Comparison of ENCODE assay signal across 8 cellular contexts in genomic region chr6:5866547-5867051, GRCh38.
DNase-seq lines count a peak whose midpoint lies in the region; ATAC-seq, FAIRE-seq and TF ChIP-seq lines count a peak whose summit lies in the region.

No MANE protein-coding gene starts in this region.

- H3K27me3 ChIP-seq in SJSA1 (replicated peaks) (no peaks in the 10 kb centered on the region), small intestine (ENCODE audit: control insufficient read depth in 2 of 2, insufficient read depth in 2 of 2, low read length in 2 of 2) (no peaks in the 10 kb centered on the region)

- CTCF ChIA-PET in A549 (lab: Yijun Ruan, JAX), result no interaction called here

- H3K4me2 ChIP-seq in A549, result peak overlapping the region; percentile 60

- no peaks in the 10 kb centered on the region for H3K36me3 ChIP-seq in SJSA1
- no peaks in the 10 kb centered on the region for H3K36me3 ChIP-seq in small intestine (ENCODE audit: control insufficient read depth in 2 of 2, insufficient read depth in 2 of 2, low read length in 2 of 2)

- no peaks in the 10 kb centered on the region for H3K36me3 Mint-ChIP-seq in HFFc6 (ENCODE audit: low read depth)

- TF ChIP-seq POLR2A in A549 (IDR thresholded peaks at IDR 0.05; ENCODE audit: low read length), result no peak

- no peak for TF ChIP-seq RAD21 in A549 (conservative IDR thresholded peaks at IDR 0.05 in 1 of 2, IDR thresholded peaks at IDR 0.05 in 1 of 2)

- DNase-seq in A549 (ENCODE audit: low read depth in 1 of 2, low spot score in 1 of 2) (peak in 1 of 2 experiments; percentile 22), HFFc6 (peak; percentile 21), SJSA1 (ENCODE audit: low read depth in 1 of 2, low spot score in 2 of 2) (peak; percentile 48 to 77), fibroblast of pulmonary artery (ENCODE audit: low read depth) (peak; percentile 4), small intestine (peak; percentile 71), HK-2 (ENCODE audit: unreplicated experiment) (no peak), RCC 7860 (ENCODE audit: low spot score) (no peak)

- no peaks in the 10 kb centered on the region for H3K9me3 ChIP-seq in A549
- no peaks in the 10 kb centered on the region for H3K9me3 ChIP-seq in SJSA1 (replicated peaks)
- H3K9me3 ChIP-seq in small intestine (ENCODE audit: control insufficient read depth, low read depth), result no peaks in the 10 kb centered on the region

- H3K4me3 ChIP-seq in A549, result peak overlapping the region; percentile 2; the same call in 2 of the 3 replicates
- H3K4me3 ChIP-seq in SJSA1, result peak overlapping the region; percentile 25
- no peak overlapping the region for H3K4me3 ChIP-seq in fibroblast of pulmonary artery (replicated peaks; ENCODE audit: low read depth, low read length)
- H3K4me3 ChIP-seq in small intestine (ENCODE audit: low read depth in 1 of 2, low read length in 2 of 2), result peak overlapping the region in 1 of 2 donors; percentile 37

- H3K27ac ChIP-seq in A549 (no peak overlapping the region), SJSA1 (peak overlapping the region; percentile 50), small intestine (ENCODE audit: low read depth in 1 of 2, low read length in 1 of 2) (peak overlapping the region; percentile 20 to 39)

- H3K27ac Mint-ChIP-seq in HFFc6, result 0 out of 2 replicates have a peak overlapping the region, but pooled peaks have one; percentile 20

- H3K4me1 ChIP-seq in A549 (no peaks in the 10 kb centered on the region), SJSA1 (replicated peaks) (peaks cover 11% of the 10 kb centered on the region), small intestine (ENCODE audit: control insufficient read depth in 2 of 2, insufficient read depth in 1 of 2, low read depth in 1 of 2, low read length in 1 of 2) (no peaks in the 10 kb centered on the region)

- POLR2A ChIA-PET in A549 (lab: Yijun Ruan, JAX), result no interaction called here

- ATAC-seq in A549, result peak; percentile 50 to 80; a peak in 4 of 6 replicates
- no peak for ATAC-seq in HG02678 (IDR thresholded peaks at IDR 0.05; ENCODE audit: unreplicated experiment)

- no peak for TF ChIP-seq EP300 in A549 (IDR thresholded peaks at IDR 0.05)

- H3K4me3 Mint-ChIP-seq in HFFc6, result peak overlapping the region; percentile 81

- FAIRE-seq in A549 (lab: Jason Lieb, UNC), result no peak
- FAIRE-seq in small intestine (lab: Jason Lieb, UNC), result no peak
- FAIRE-seq in RCC 7860 (lab: Jason Lieb, UNC), result no peak

- whole genome bisulfite sequencing in A549 (ENCODE audit: missing lambda C conversion rate), result 10% methylated on average over 4 of the region's 4 CpGs
- WGBS in small intestine, 3 donors, result 1 to 20% (median 9%) methylated on average over 4 of the region's 4 CpGs

- TF ChIP-seq CTCF in A549 (IDR thresholded peaks at IDR 0.05) (no peak), HFFc6 (IDR thresholded peaks at IDR 0.05) (no peak), fibroblast of pulmonary artery (IDR thresholded peaks at IDR 0.05; ENCODE audit: low read length, missing control alignments) (no peak)

- peaks cover 4% of the 10 kb centered on the region for H3K9me3 Mint-ChIP-seq in HFFc6

- H3K27me3 Mint-ChIP-seq in HFFc6 (ENCODE audit: insufficient read depth), result peaks cover 2% of the 10 kb centered on the region; the same call in 1 of the 2 replicates

- peaks cover 18% of the 10 kb centered on the region for H3K4me1 Mint-ChIP-seq in HFFc6 (ENCODE audit: low read depth)

TF ChIP-seq in A549, 52 proteins besides CTCF, POLR2A, EP300 and RAD21:
- TF ChIP-seq JUNB (IDR thresholded peaks at IDR 0.05) (no peak), HOXA7 (CRISPR knock-in tag; IDR thresholded peaks at IDR 0.05) (no peak), ESRRA (IDR thresholded peaks at IDR 0.05; ENCODE audit: borderline replicate concordance, low read length) (no peak), FOSL2 (IDR thresholded peaks at IDR 0.05) (no peak), FOSL2 (CRISPR knock-in tag; IDR thresholded peaks at IDR 0.05) (no peak), KDM1A (IDR thresholded peaks at IDR 0.05; ENCODE audit: low read depth) (no peak), ZC3H11A (IDR thresholded peaks at IDR 0.05) (no peak), ZNF302 (CRISPR knock-in tag; IDR thresholded peaks at IDR 0.05) (no peak), HOXB5 (CRISPR knock-in tag; IDR thresholded peaks at IDR 0.05) (no peak), BCL3 (IDR thresholded peaks at IDR 0.05) (no peak), BHLHE40 (IDR thresholded peaks at IDR 0.05; ENCODE audit: low read depth, low read length) (no peak), USF2 (IDR thresholded peaks at IDR 0.05) (no peak), FOSB (CRISPR knock-in tag; IDR thresholded peaks at IDR 0.05) (no peak), CBX8 (IDR thresholded peaks at IDR 0.05) (no peak), NR3C1 (IDR thresholded peaks at IDR 0.05) (no peak), MYC (IDR thresholded peaks at IDR 0.05; ENCODE audit: borderline replicate concordance, low read length) (no peak), HES2 (IDR thresholded peaks at IDR 0.05) (no peak), EHMT2 (IDR thresholded peaks at IDR 0.05; ENCODE audit: low read depth) (no peak), POLR2AphosphoS2 (conservative IDR thresholded peaks at IDR 0.05; ENCODE audit: low read length) (no peak), NPAS2 (CRISPR knock-in tag; IDR thresholded peaks at IDR 0.05; ENCODE audit: borderline replicate concordance) (no peak)

Comparison
In these comparisons a context has a peak if more than half of its experiments do, and no peak if none do; other contexts are left out.
1. DNase-seq: peak in HFFc6 (single experiment), SJSA1 (2 of 2), fibroblast of pulmonary artery (single experiment) and small intestine (single experiment); none in HK-2 (single experiment) and RCC 7860 (single experiment).
2. H3K27ac ChIP-seq: peak in SJSA1 (single experiment) and small intestine (2 of 2); none in A549 (0 of 2).